In the genomic region with DNA sequence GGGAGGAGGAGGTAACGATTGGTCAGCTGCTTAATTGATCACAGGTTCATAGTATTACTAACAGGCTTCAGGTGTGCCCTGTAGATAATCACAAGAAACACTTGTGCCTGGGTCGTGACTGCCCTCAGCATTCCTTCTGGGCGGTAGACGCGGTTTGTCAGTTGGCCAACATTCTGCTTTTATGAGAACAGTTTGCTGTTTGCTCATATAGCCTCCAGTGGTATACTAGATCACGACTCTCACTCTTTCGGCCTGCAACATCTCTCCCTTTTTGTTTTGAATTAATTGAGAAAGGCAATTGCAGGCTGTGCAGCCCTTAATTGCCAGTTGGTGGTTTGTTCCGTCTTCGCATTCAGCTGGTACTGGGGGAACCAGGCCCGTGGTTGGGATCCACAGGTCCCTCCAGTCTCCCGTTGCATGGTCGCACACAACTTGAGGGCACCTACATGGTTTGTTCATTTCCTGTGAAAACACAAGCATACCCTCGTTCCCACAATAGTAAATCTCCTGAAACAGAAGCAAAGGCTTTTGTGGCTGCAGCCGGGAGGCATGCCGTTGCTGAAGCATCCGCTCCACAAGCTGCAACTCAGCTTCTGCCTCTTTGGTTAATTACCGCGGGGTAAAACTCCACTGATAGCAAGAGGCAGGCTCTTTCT, we compare ENCODE assay signal across 1 cellular context.
TF ChIP-seq lines count a peak whose summit lies in the region.

No MANE protein-coding gene starts in this region.

TF ChIP-seq in HEK293T, 16 proteins besides CTCF, POLR2A, EP300 and RAD21 (continued from another document):
- TF ChIP-seq PKNOX1 (IDR thresholded peaks at IDR 0.05) (no peak), ARNT (IDR thresholded peaks at IDR 0.05) (no peak)
